In genomic region chr2:111139637-111140317, GRCh38 we compare ENCODE assay signal across 1 cellular context.
TF ChIP-seq lines count a peak whose summit lies in the region.

No MANE protein-coding gene starts in this region.

TF ChIP-seq in IMR-90, 13 proteins besides CTCF, POLR2A, EP300 and RAD21 (continued from another document):
- TF ChIP-seq USF2 (IDR thresholded peaks at IDR 0.05; ENCODE audit: low read depth, low read length) (no peak), BHLHE40 (IDR thresholded peaks at IDR 0.05; ENCODE audit: low read depth, low read length) (no peak), MAFK (IDR thresholded peaks at IDR 0.05; ENCODE audit: low read depth, low read length) (no peak), NFE2L2 (IDR thresholded peaks at IDR 0.05; ENCODE audit: low read depth, low read length) (no peak), RFX5 (IDR thresholded peaks at IDR 0.05; ENCODE audit: low read depth, low read length) (no peak), CHD1 (IDR thresholded peaks at IDR 0.05; ENCODE audit: low read depth, low read length) (no peak), CEBPB (IDR thresholded peaks at IDR 0.05; ENCODE audit: low read depth, low read length) (no peak), SMC3 (IDR thresholded peaks at IDR 0.05; ENCODE audit: low read depth, low read length) (no peak), ELK1 (IDR thresholded peaks at IDR 0.05; ENCODE audit: borderline replicate concordance, low read depth, low read length) (no peak), MAZ (IDR thresholded peaks at IDR 0.05; ENCODE audit: borderline replicate concordance, low read depth, low read length) (no peak), FOS (IDR thresholded peaks at IDR 0.05; ENCODE audit: low read depth, low read length) (no peak), RCOR1 (IDR thresholded peaks at IDR 0.05; ENCODE audit: insufficient replicate concordance, low read length) (no peak)
